ENCODE assay signal across 8 cellular contexts in the genomic region with DNA sequence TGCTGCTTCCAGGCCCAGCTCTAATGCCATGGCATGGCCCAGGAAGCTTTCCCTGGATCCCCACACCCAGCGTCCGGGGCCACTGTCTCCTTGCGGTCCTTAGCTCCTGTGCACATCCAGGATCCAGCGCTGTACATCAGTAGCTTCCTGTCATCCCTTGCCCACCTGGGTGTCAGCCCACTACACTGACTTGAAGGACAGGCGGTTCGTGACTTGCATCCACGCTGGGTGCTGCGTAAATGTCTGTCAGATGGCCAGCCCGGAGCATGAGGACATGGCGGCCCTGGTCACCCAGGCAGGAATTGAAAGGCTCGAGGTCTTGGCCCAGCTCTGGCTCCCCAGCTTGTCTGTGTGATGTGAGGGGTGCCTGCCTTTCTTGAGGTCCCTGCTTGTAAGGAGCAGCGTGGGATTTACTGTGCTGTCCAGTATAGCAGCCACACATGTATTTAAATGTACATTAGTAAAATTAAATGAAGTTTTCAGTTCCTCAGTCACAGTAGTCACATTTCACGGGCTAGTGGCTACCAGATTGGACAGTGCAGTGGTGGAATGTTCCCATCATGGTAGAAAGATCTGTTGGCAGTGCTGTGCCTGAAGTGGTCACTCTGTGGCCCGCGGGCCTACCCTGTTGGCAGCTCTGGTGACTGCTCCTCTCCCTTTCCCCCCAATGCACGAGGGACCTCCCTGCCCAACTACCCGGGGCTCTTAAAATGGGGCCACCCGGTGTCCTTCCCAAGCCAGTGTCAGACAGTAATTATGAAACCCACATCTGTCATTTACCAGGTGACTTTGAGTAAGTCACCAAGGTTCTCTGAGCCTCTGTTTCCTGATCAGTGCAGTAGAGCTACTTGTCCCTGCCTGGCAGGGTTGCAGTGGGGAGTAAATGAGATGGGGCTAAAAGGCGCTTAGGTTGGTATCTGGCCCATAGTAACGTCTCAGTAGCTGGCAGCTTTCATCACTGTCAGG.
DNase-seq lines count a peak whose midpoint lies in the region; ATAC-seq and TF ChIP-seq lines count a peak whose summit lies in the region.

No MANE protein-coding gene starts in this region.

- no peaks in the 10 kb centered on the region for H3K9me2 ChIP-seq in GM23248 (ENCODE audit: insufficient read depth)

- H3K79me2 ChIP-seq in GM23248 (ENCODE audit: insufficient read depth): peaks cover 98% of the 10 kb centered on the region

- H3K27ac Mint-ChIP-seq in MCF 10A (ENCODE audit: low read depth, unreplicated experiment): no peak overlapping the region
- peak overlapping the region in 4 of 5 experiments; percentile 27 to 96 (median 82) for H3K27ac Mint-ChIP-seq in brain

- H3K36me3 Mint-ChIP-seq in MCF 10A (ENCODE audit: insufficient read depth, unreplicated experiment) (peaks cover 11% of the 10 kb centered on the region), brain (peaks cover 16% of the 10 kb centered on the region)

- H3K36me3 ChIP-seq in breast epithelium (no peaks in the 10 kb centered on the region), suprapubic skin (no peaks in the 10 kb centered on the region), GM23248 (ENCODE audit: low read depth) (no peaks in the 10 kb centered on the region; the same call in 1 of the 2 replicates)

- intact Hi-C loops in breast epithelium (cut with DNase I; ENCODE audit: low total_unique reads) (no loop called here), MCF 10A (cut with micrococcal nuclease) (no loop called here)

- no TSS peak for BruUV-seq in MCF 10A (replicated peaks; lab: Mats Ljungman, UMichigan)

- ATAC-seq in HG03064 (IDR thresholded peaks at IDR 0.05; ENCODE audit: low read depth, unreplicated experiment): peak; percentile 62

- H3K4me3 Mint-ChIP-seq in MCF 10A (ENCODE audit: unreplicated experiment) (no peak overlapping the region), brain (no peak overlapping the region)

- DNase-seq in breast epithelium (ENCODE audit: low spot score in 2 of 2) (no peak), MCF 10A (ENCODE audit: unreplicated experiment) (no peak), suprapubic skin (ENCODE audit: low spot score in 2 of 2) (no peak), middle frontal gyrus (ENCODE audit: extremely low spot score, low spot score) (no peak), GM23248 (no peak), cerebellar cortex (ENCODE audit: low spot score) (no peak)

- CTCF ChIA-PET in MCF 10A (lab: Yijun Ruan, JAX): no interaction called here

- H3K4me2 ChIP-seq in GM23248 (ENCODE audit: unreplicated experiment): no peak overlapping the region

- no peak for TF ChIP-seq EP300 in suprapubic skin (IDR thresholded peaks at IDR 0.05)

- no peak overlapping the region for H3K4me3 ChIP-seq in breast epithelium
- H3K4me3 ChIP-seq in suprapubic skin: no peak overlapping the region
- no peak overlapping the region for H3K4me3 ChIP-seq in GM23248

- in situ Hi-C loops in GM23248 (cut with MboI): no loop called here

- TF ChIP-seq CTCF in breast epithelium (IDR thresholded peaks at IDR 0.05) (no peak), MCF 10A (IDR thresholded peaks at IDR 0.05; ENCODE audit: unreplicated experiment) (no peak), brain (conservative IDR thresholded peaks at IDR 0.05) (no peak), suprapubic skin (IDR thresholded peaks at IDR 0.05) (no peak)

- no peak overlapping the region for H2AFZ ChIP-seq in GM23248

- H3K27ac ChIP-seq in breast epithelium: peak overlapping the region; percentile 84 to 88
- H3K27ac ChIP-seq in suprapubic skin: peak overlapping the region; percentile 83
- H3K27ac ChIP-seq in GM23248: no peak overlapping the region

- H3K27me3 ChIP-seq in breast epithelium (no peaks in the 10 kb centered on the region), suprapubic skin (no peaks in the 10 kb centered on the region), GM23248 (replicated peaks; ENCODE audit: insufficient read depth) (no peaks in the 10 kb centered on the region)

- POLR2A ChIA-PET in MCF 10A (lab: Yijun Ruan, JAX): no interaction called here

- no peaks in the 10 kb centered on the region for H3K27me3 Mint-ChIP-seq in MCF 10A (ENCODE audit: insufficient read depth, unreplicated experiment)
- H3K27me3 Mint-ChIP-seq in brain: peaks cover 3% of the 10 kb centered on the region

- peaks cover 25 to 27% of the 10 kb centered on the region in 2 donors for H3K4me1 ChIP-seq in breast epithelium
- H3K4me1 ChIP-seq in suprapubic skin: peaks cover 92% of the 10 kb centered on the region
- H3K4me1 ChIP-seq in GM23248 (ENCODE audit: insufficient read depth): peaks cover 35% of the 10 kb centered on the region

- H3K9me3 Mint-ChIP-seq in MCF 10A (ENCODE audit: unreplicated experiment) (no peaks in the 10 kb centered on the region), brain (no peaks in the 10 kb centered on the region)

- no peaks in the 10 kb centered on the region for H3K4me1 Mint-ChIP-seq in MCF 10A (ENCODE audit: insufficient read depth, unreplicated experiment)
- H3K4me1 Mint-ChIP-seq in brain: peaks cover 95% of the 10 kb centered on the region

- 80% methylated on average over 18 of the region's 20 CpGs for WGBS in suprapubic skin
- WGBS in GM23248 (ENCODE audit: low coverage in 1 of 2, low lambda C conversion rate in 2 of 2, missing lambda C conversion rate in 2 of 2), 2 experiments: 94 to 95% methylated on average over 20 of the region's 20 CpGs

- no peaks in the 10 kb centered on the region for H3K9me3 ChIP-seq in breast epithelium
- H3K9me3 ChIP-seq in suprapubic skin: no peaks in the 10 kb centered on the region
- H3K9me3 ChIP-seq in GM23248 (ENCODE audit: low read depth): no peaks in the 10 kb centered on the region

- TF ChIP-seq POLR2A in breast epithelium (IDR thresholded peaks at IDR 0.05) (no peak), suprapubic skin (IDR thresholded peaks at IDR 0.05) (no peak)

- peaks cover 25% of the 10 kb centered on the region for H3F3A ChIP-seq in GM23248 (ENCODE audit: insufficient read depth)

- no peaks in the 10 kb centered on the region for H4K20me1 ChIP-seq in GM23248 (ENCODE audit: insufficient read depth)

- H3K9ac ChIP-seq in GM23248: no peak overlapping the region
